Comparison of ENCODE assay signal across 11 cellular contexts in the genomic region with DNA sequence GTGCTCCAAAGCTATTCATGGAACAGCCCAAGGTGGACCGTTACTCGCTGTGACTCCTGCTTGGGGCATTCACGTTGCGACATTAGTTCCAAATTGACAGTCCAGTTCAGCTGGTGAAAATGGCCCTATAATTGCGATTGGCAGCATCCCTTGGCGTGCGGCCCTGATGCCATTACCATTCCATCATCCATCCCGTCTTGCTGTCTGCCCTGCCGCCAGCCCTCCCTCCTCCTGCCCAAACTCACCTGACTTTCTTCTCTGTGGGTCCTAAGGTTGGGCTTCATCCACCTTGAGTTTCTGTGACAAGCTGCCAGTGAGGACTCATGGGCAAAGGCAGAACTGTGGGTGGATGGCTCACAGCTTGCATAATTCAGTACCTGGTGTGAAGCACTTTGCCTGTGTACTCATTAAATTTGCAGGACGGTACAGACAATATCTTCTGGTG.
A peak's percentile ranks its signal among the peaks of the same experiment; 100 is the strongest.
DNase-seq lines count a peak whose midpoint lies in the region; ATAC-seq and TF ChIP-seq lines count a peak whose summit lies in the region.
"Had no signal": no experiment of that assay in that cellular context is flagged by ENCODE, and none has a peak within 500 bp of the region (broad histone marks: within the 10 kb centered on the region; RNA-seq: fewer than 3 reads in every experiment).

No MANE protein-coding gene starts in this region.

- no peak for TF ChIP-seq POLR2A in gastrocnemius medialis (IDR thresholded peaks at IDR 0.05)

- peak overlapping the region; percentile 56 to 78 (median 62) for H3K27ac ChIP-seq in gastrocnemius medialis

- peak overlapping the region in 1 of 4 donors; percentile 3 for H3K4me3 ChIP-seq in gastrocnemius medialis
- H3K4me3 ChIP-seq: adrenal gland had no signal

- intact Hi-C loops in gastrocnemius medialis (cut with DNase I; ENCODE audit: low total_unique reads), result loop anchor here (1.0 to 2.0 kb wide), 3 partner anchors 102 to 210 kb away; no protein-coding TSS in a partner anchor

- in situ Hi-C loops in gastrocnemius medialis (cut with MboI; ENCODE audit: low sequenced_read_pairs in 4 of 4), result no loop called here

- TF ChIP-seq CTCF in gastrocnemius medialis (IDR thresholded peaks at IDR 0.05 in 4 of 5, conservative IDR thresholded peaks at IDR 0.05 in 1 of 5), result no peak

- peaks cover 10% of the 10 kb centered on the region for H3K36me3 Mint-ChIP-seq in activated CD8-positive, alpha-beta memory T cell treated with anti-CD3 and anti-CD28 coated beads, Interleukin-2, amount 10 ng/mL, durations not matched to agents 7 days and 5 days
- H3K36me3 Mint-ChIP-seq in T-helper 17 cell (ENCODE audit: low read depth), result peaks cover 10% of the 10 kb centered on the region

- H3K4me1 Mint-ChIP-seq in activated CD8-positive, alpha-beta memory T cell treated with anti-CD3 and anti-CD28 coated beads, Interleukin-2, amount 10 ng/mL, durations not matched to agents 7 days and 5 days, result peaks cover 46% of the 10 kb centered on the region
- H3K4me1 Mint-ChIP-seq in T-helper 17 cell, result peaks cover 49% of the 10 kb centered on the region

- peaks cover 30 to 47% of the 10 kb centered on the region in 2 donors for H3K4me1 ChIP-seq in gastrocnemius medialis

- H3K36me3 ChIP-seq in gastrocnemius medialis, result no peaks in the 10 kb centered on the region
- H3K36me3 ChIP-seq: adrenal gland had no signal

- no peak for DNase-seq in activated CD8-positive, alpha-beta memory T cell treated with anti-CD3 and anti-CD28 coated beads, Interleukin-2, amount 10 ng/mL, durations not matched to agents 7 days and 5 days
- no peak for DNase-seq in activated CD8-positive, alpha-beta memory T cell treated with anti-CD3 and anti-CD28 coated beads, Interleukin-2, amount 50 U/mL, for 4 hours
- no peak for DNase-seq in T-helper 17 cell
- DNase-seq in cerebellar cortex (ENCODE audit: low spot score), result peak; percentile 15
- DNase-seq in gastrocnemius medialis, result peak; percentile 86 to 89
- no peak for DNase-seq in EL
- DNase-seq: NCI-H2227 treated with DMSO at 0.1 percent for 48 hours had no signal

- no peaks in the 10 kb centered on the region for H3K9me3 Mint-ChIP-seq in activated CD8-positive, alpha-beta memory T cell treated with anti-CD3 and anti-CD28 coated beads, Interleukin-2, amount 10 ng/mL, durations not matched to agents 7 days and 5 days (ENCODE audit: low read depth)
- H3K9me3 Mint-ChIP-seq: H9 had no signal

- no peak overlapping the region for H3K4me3 Mint-ChIP-seq in activated CD8-positive, alpha-beta memory T cell treated with anti-CD3 and anti-CD28 coated beads, Interleukin-2, amount 10 ng/mL, durations not matched to agents 7 days and 5 days
- peak overlapping the region; percentile 92 for H3K4me3 Mint-ChIP-seq in T-helper 17 cell
- H3K4me3 Mint-ChIP-seq: H9 had no signal

- peak overlapping the region; percentile 81 for H3K27ac Mint-ChIP-seq in activated CD8-positive, alpha-beta memory T cell treated with anti-CD3 and anti-CD28 coated beads, Interleukin-2, amount 10 ng/mL, durations not matched to agents 7 days and 5 days
- peak overlapping the region; percentile 90 for H3K27ac Mint-ChIP-seq in T-helper 17 cell

- ATAC-seq in activated CD8-positive, alpha-beta memory T cell treated with anti-CD3 and anti-CD28 coated beads, Interleukin-2, amount 10 ng/mL, durations not matched to agents 7 days and 5 days, result peak; percentile 18
- ATAC-seq in T-helper 17 cell, result no peak
- peak; percentile 91 to 96 for ATAC-seq in gastrocnemius medialis
- no peak for ATAC-seq in GM18858 (IDR thresholded peaks at IDR 0.05; ENCODE audit: unreplicated experiment)
- no peak for ATAC-seq in HG02885 (IDR thresholded peaks at IDR 0.05; ENCODE audit: poor library complexity, unreplicated experiment)

- H3K27me3 ChIP-seq in gastrocnemius medialis, result no peaks in the 10 kb centered on the region
- H3K27me3 ChIP-seq: adrenal gland had no signal

- H3K9me3 ChIP-seq in T-helper 17 cell (ENCODE audit: control insufficient read depth, low read length, poor library complexity, severe bottlenecking) (no peaks in the 10 kb centered on the region), gastrocnemius medialis (no peaks in the 10 kb centered on the region)
- H3K9me3 ChIP-seq: adrenal gland had no signal

- H3K27me3 Mint-ChIP-seq in activated CD8-positive, alpha-beta memory T cell treated with anti-CD3 and anti-CD28 coated beads, Interleukin-2, amount 10 ng/mL, durations not matched to agents 7 days and 5 days, result no peaks in the 10 kb centered on the region
- no peaks in the 10 kb centered on the region for H3K27me3 Mint-ChIP-seq in T-helper 17 cell

- CTCF ChIA-PET in activated CD8-positive, alpha-beta memory T cell treated with anti-CD3 and anti-CD28 coated beads, Interleukin-2, amount 10 ng/mL, durations not matched to agents 7 days and 5 days (lab: Charles Lee), result interaction anchor here (0.8 to 2.0 kb wide), 6 partner anchors 11 to 250 kb away, joined by 3 to 13 read pairs (median 5); no protein-coding TSS in a partner anchor

Comparison
In these comparisons a context has a peak if more than half of its experiments do, and no peak if none do; other contexts are left out.
1. ATAC-seq: peak in activated CD8-positive, alpha-beta memory T cell treated with anti-CD3 and anti-CD28 coated beads, Interleukin-2, amount 10 ng/mL, durations not matched to agents 7 days and 5 days (single experiment) and gastrocnemius medialis (2 of 2); none in T-helper 17 cell (single experiment), GM18858 (single experiment) and HG02885 (single experiment).
2. DNase-seq: peak in cerebellar cortex (single experiment) and gastrocnemius medialis (2 of 2); none in activated CD8-positive, alpha-beta memory T cell treated with anti-CD3 and anti-CD28 coated beads, Interleukin-2, amount 10 ng/mL, durations not matched to agents 7 days and 5 days (single experiment), activated CD8-positive, alpha-beta memory T cell treated with anti-CD3 and anti-CD28 coated beads, Interleukin-2, amount 50 U/mL, for 4 hours (single experiment), T-helper 17 cell (0 of 3) and EL (single experiment).